ENCODE assay signal across 8 cellular contexts in genomic region chr6:131694832-131695426, GRCh38. TPM values are rescaled to one million over a fixed set of nuclear protein-coding genes. Genes with fewer than 3 reads are reported as not detected.
A peak's percentile ranks its signal among the peaks of the same experiment; 100 is the strongest.
DNase-seq lines count a peak whose midpoint lies in the region; ATAC-seq, FAIRE-seq and TF ChIP-seq lines count a peak whose summit lies in the region.

No MANE protein-coding gene starts in this region.

- peaks cover 1% of the 10 kb centered on the region for H3K4me1 Mint-ChIP-seq in activated T-cell treated with anti-CD3 and anti-CD28 coated beads, Interleukin-2, amount 50 U/mL, for 72 hours (ENCODE audit: low read depth)
- H3K4me1 Mint-ChIP-seq in glutamatergic neuron (ENCODE audit: low read depth, unreplicated experiment) = peaks cover 2% of the 10 kb centered on the region

- 44% methylated on average over 2 of the region's 2 CpGs for WGBS in prostate gland

- no peak overlapping the region for H3K4me3 ChIP-seq in prostate gland

- no peaks in the 10 kb centered on the region for H3K27me3 ChIP-seq in prostate gland (replicated peaks; ENCODE audit: insufficient read depth)

- H3K27ac Mint-ChIP-seq in activated T-cell treated with anti-CD3 and anti-CD28 coated beads, Interleukin-2, amount 50 U/mL, for 72 hours = no peak overlapping the region
- H3K27ac Mint-ChIP-seq in glutamatergic neuron (ENCODE audit: unreplicated experiment) = no peak overlapping the region

- no peaks in the 10 kb centered on the region for H3K9me3 Mint-ChIP-seq in activated T-cell treated with anti-CD3 and anti-CD28 coated beads, Interleukin-2, amount 50 U/mL, for 72 hours
- no peaks in the 10 kb centered on the region for H3K9me3 Mint-ChIP-seq in glutamatergic neuron (ENCODE audit: unreplicated experiment)

- H3K27ac ChIP-seq in prostate gland = no peak overlapping the region

- ATAC-seq in GM19035 (IDR thresholded peaks at IDR 0.05; ENCODE audit: unreplicated experiment) = peak; percentile 89
- ATAC-seq in HG03108 (IDR thresholded peaks at IDR 0.05; ENCODE audit: unreplicated experiment) = peak; percentile 87
- ATAC-seq in activated T-cell treated with anti-CD3 and anti-CD28 coated beads, Interleukin-2, amount 50 U/mL, for 72 hours (replicated peaks in 1 of 2) = peak; percentile 67 to 71

- H3K36me3 Mint-ChIP-seq in activated T-cell treated with anti-CD3 and anti-CD28 coated beads, Interleukin-2, amount 50 U/mL, for 72 hours (ENCODE audit: insufficient read depth in 2 of 2) = no peaks in the 10 kb centered on the region
- H3K36me3 Mint-ChIP-seq in glutamatergic neuron (ENCODE audit: unreplicated experiment) = no peaks in the 10 kb centered on the region

- no peak overlapping the region for H3K4me3 Mint-ChIP-seq in activated T-cell treated with anti-CD3 and anti-CD28 coated beads, Interleukin-2, amount 50 U/mL, for 72 hours
- H3K4me3 Mint-ChIP-seq in glutamatergic neuron (ENCODE audit: unreplicated experiment) = no peak overlapping the region

- no peaks in the 10 kb centered on the region for H3K9me3 ChIP-seq in prostate gland

- no peaks in the 10 kb centered on the region for H3K36me3 ChIP-seq in prostate gland

- TF ChIP-seq CTCF in D721Med (IDR thresholded peaks at IDR 0.05; ENCODE audit: insufficient read depth, missing control alignments) = peak; percentile 69
- TF ChIP-seq CTCF in glutamatergic neuron (IDR thresholded peaks at IDR 0.05; ENCODE audit: partially characterized antibody, unreplicated experiment) = peak; percentile 70
- peak in 3 of 4 experiments; percentile 39 to 64 (median 59) for TF ChIP-seq CTCF in prostate gland (IDR thresholded peaks at IDR 0.05)

- no peaks in the 10 kb centered on the region for H3K4me1 ChIP-seq in prostate gland (replicated peaks)

- FAIRE-seq in D721Med (lab: Jason Lieb, UNC) = no peak

- no peak for TF ChIP-seq POLR2A in prostate gland (IDR thresholded peaks at IDR 0.05)

- no peaks in the 10 kb centered on the region for H3K27me3 Mint-ChIP-seq in activated T-cell treated with anti-CD3 and anti-CD28 coated beads, Interleukin-2, amount 50 U/mL, for 72 hours (ENCODE audit: low read depth)
- H3K27me3 Mint-ChIP-seq in glutamatergic neuron (ENCODE audit: unreplicated experiment) = peaks cover 1% of the 10 kb centered on the region

- intact Hi-C loops in prostate gland (cut with DNase I) = loop anchor here (2.0 kb wide), 1 partner anchor 216 kb away; no protein-coding TSS in a partner anchor

- DNase-seq in D721Med (ENCODE audit: insufficient read length, low spot score) (no peak), NCI-H446 treated with DMSO at 0.1 percent for 48 hours (lab: John Stamatoyannopoulos, UW) (peak; percentile 1), glutamatergic neuron (peak; percentile 57), prostate gland (ENCODE audit: low spot score) (peak; percentile 10)
- DNase-seq in activated T-cell treated with anti-CD3 and anti-CD28 coated beads, Interleukin-2, amount 50 U/mL, for 72 hours = peak; percentile 29 to 37
- no peak for DNase-seq in stimulated activated naive CD4-positive, alpha-beta T cell (lab: John Stamatoyannopoulos, UW)

RNA-seq across cellular contexts. Expression of gene OR2A4, which starts 6.3 kb away (rescaled TPM):
- not detected for total RNA-seq in activated T-cell treated with anti-CD3 and anti-CD28 coated beads, Interleukin-2, amount 50 U/mL, for 72 hours
- total RNA-seq in glutamatergic neuron (ENCODE audit: unreplicated experiment) (not detected), prostate gland (not detected)

RNA-seq across cellular contexts. Expression of gene CTAGE9, which starts 15.9 kb away (rescaled TPM):
- not detected for total RNA-seq in activated T-cell treated with anti-CD3 and anti-CD28 coated beads, Interleukin-2, amount 50 U/mL, for 72 hours
- total RNA-seq in glutamatergic neuron (ENCODE audit: unreplicated experiment) (not detected), prostate gland (not detected)

RNA-seq across cellular contexts. Expression of gene ENPP3, which starts 57.8 kb away (rescaled TPM):
- 1 to 10 TPM; 3.6 to 7.4 TPM for total RNA-seq in activated T-cell treated with anti-CD3 and anti-CD28 coated beads, Interleukin-2, amount 50 U/mL, for 72 hours
- total RNA-seq in glutamatergic neuron (ENCODE audit: unreplicated experiment) (not detected), prostate gland (10 to 100 TPM in 1 of 2 donors, 1 to 10 TPM in 1; 2.2 to 25.0 TPM)

Comparison
In these comparisons a context has a peak if more than half of its experiments do, and no peak if none do; other contexts are left out.
1. DNase-seq: peak in NCI-H446 treated with DMSO at 0.1 percent for 48 hours (single experiment), activated T-cell treated with anti-CD3 and anti-CD28 coated beads, Interleukin-2, amount 50 U/mL, for 72 hours (2 of 2), glutamatergic neuron (single experiment) and prostate gland (single experiment); none in D721Med (single experiment) and stimulated activated naive CD4-positive, alpha-beta T cell (0 of 6).
2. Peak in every context shown above with its lines, with median percentiles within 50 percentile points of each other: CTCF ChIP-seq and ATAC-seq.